ENCODE assay signal across 8 cellular contexts in the genomic region with DNA sequence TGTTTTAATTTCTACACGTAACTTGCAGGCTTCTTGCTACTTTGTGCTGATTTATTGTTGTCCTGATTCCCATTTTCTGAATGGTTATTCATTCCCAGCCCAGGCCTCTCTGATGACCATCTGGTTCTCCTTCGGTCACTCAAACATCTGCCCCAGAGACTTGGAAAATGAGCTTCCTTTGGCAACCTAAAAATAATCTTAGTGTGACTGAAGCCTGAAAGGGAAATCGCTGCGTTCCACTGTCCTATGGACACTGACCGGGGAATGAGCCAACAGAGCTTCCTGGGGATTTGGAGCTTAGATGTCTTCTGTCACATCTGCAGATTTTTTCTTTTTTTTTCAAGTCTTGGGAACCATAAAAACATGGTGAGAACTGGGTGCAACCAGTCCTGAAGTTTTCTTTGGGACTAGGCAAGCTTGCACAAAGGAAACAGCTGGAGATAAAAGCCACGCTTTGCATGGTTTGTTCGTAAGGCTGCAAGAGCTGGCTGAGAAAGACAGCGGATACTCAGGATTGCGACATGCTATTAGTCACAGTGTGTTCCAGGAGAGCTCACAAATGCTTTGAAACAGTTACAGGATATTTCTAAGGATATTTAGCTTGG.
DNase-seq lines count a peak whose midpoint lies in the region; ATAC-seq and TF ChIP-seq lines count a peak whose summit lies in the region.

No MANE protein-coding gene starts in this region.

- 17 to 20% methylated on average over 8 to 9 of the region's 9 CpGs for WGBS in gastroesophageal sphincter (ENCODE audit: low coverage in 1 of 2), 2 donors

- peak; percentile 93 for ATAC-seq in gastroesophageal sphincter
- ATAC-seq in GM21619 (IDR thresholded peaks at IDR 0.05; ENCODE audit: unreplicated experiment) = no peak

- DNase-seq in GM04504 (ENCODE audit: low read depth) (peak; percentile 90), SKM-1 (lab: John Stamatoyannopoulos, UW; ENCODE audit: unreplicated experiment) (peak; percentile 88), osteoblast (ENCODE audit: insufficient read length, low spot score, missing footprints) (peak; percentile 80), GM19240 (ENCODE audit: insufficient read length, low spot score) (no peak), HT-29 (ENCODE audit: low spot score) (no peak), posterior vena cava (ENCODE audit: low spot score) (no peak)

- H3K4me2 ChIP-seq in osteoblast (ENCODE audit: insufficient read depth, low read length) = peak overlapping the region; percentile 68

- intact Hi-C loops in posterior vena cava (cut with DNase I) = loop anchor here in 1 of 2 donors (5.0 kb wide), 1 partner anchor 1629 kb away; no protein-coding TSS in a partner anchor

- peaks cover 0 to 52% (median 4%) of the 10 kb centered on the region in 3 donors for H3K4me1 ChIP-seq in gastroesophageal sphincter
- peaks cover 44% of the 10 kb centered on the region for H3K4me1 ChIP-seq in osteoblast (ENCODE audit: insufficient read depth, low read length)

- H3K27me3 ChIP-seq in gastroesophageal sphincter = no peaks in the 10 kb centered on the region
- H3K27me3 ChIP-seq in osteoblast (ENCODE audit: insufficient read depth, low read length) = peaks cover 10% of the 10 kb centered on the region

- TF ChIP-seq CTCF in gastroesophageal sphincter (IDR thresholded peaks at IDR 0.05) = no peak
- no peak for TF ChIP-seq CTCF in osteoblast (IDR thresholded peaks at IDR 0.05; ENCODE audit: extremely low read depth, low read depth, low read length)

- no peak overlapping the region for H2AFZ ChIP-seq in osteoblast (ENCODE audit: low read length)

- peaks cover 5% of the 10 kb centered on the region for H4K20me1 ChIP-seq in osteoblast (ENCODE audit: insufficient read depth, low read length)

- H3K36me3 ChIP-seq in gastroesophageal sphincter (no peaks in the 10 kb centered on the region), osteoblast (ENCODE audit: insufficient read depth, low read length) (no peaks in the 10 kb centered on the region)

- TF ChIP-seq EP300 in gastroesophageal sphincter (IDR thresholded peaks at IDR 0.05) = no peak

- no peak for TF ChIP-seq POLR2A in gastroesophageal sphincter (IDR thresholded peaks at IDR 0.05)

- no peaks in the 10 kb centered on the region for H3K79me2 ChIP-seq in osteoblast (ENCODE audit: insufficient read depth, low read length)

- H3K4me3 ChIP-seq in gastroesophageal sphincter = peak overlapping the region in 1 of 2 donors; percentile 9
- H3K4me3 ChIP-seq in osteoblast (ENCODE audit: insufficient read depth, low read length) = peak overlapping the region; percentile 31

- peak overlapping the region in 3 of 4 donors; percentile 65 to 73 (median 70) for H3K27ac ChIP-seq in gastroesophageal sphincter
- peak overlapping the region; percentile 69 for H3K27ac ChIP-seq in osteoblast (ENCODE audit: low read depth, low read length)

- H3K9me3 ChIP-seq in gastroesophageal sphincter = no peaks in the 10 kb centered on the region
- H3K9me3 ChIP-seq in osteoblast (ENCODE audit: low read depth, low read length) = no peaks in the 10 kb centered on the region

Comparison
In these comparisons a context has a peak if more than half of its experiments do, and no peak if none do; other contexts are left out.
1. DNase-seq: peak in GM04504 (single experiment), SKM-1 (single experiment) and osteoblast (single experiment); none in GM19240 (single experiment), HT-29 (single experiment) and posterior vena cava (single experiment).